Comparison of ENCODE assay signal across 8 cellular contexts in the genomic region with DNA sequence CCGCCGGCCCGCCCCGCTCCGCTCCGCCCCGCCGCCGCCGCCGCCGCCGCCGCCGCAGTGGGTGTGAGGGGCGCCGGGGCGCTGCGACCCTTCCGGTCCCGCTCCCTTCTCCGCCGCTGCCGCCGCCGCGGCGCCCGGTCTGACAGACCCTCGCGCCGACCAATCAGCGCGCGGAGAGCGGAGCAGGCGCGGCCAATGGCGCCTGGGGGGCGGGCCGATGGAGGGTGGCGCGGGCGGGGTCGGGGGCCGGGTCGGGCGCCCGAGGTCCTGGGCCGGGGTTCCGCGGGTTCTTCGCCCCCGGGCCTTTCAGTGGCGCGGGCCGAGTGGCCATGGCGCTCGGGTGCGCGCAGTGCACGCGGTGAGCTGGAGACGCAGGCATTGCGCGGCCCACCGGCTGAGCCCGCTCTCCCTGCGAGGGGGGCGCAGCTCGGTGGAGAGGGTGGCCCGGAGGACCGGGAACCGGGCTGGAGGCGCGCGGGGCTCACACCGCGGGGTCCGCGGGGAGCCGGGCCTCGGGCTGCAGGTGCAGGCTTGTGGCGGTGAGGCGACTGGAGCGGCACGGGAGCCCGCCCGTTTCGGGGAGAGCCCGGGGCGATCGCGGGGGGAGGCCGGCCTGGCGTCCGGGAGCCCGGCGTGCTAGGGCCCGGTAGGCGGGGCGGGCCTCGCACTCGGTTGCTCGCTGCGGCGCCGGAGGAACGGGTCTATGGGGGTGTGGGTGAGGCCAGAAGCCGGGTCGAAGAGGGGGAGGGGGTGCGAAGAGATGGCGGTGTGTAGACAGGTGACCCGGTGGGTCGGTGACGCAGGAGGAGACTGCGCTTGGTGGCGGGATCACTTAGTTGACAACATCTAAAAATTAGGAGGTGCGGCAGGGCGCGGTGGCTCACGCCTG. TPM values are rescaled to one million over a fixed set of nuclear protein-coding genes. Genes with fewer than 3 reads are reported as not detected.
DNase-seq lines count a peak whose midpoint lies in the region; ATAC-seq and TF ChIP-seq lines count a peak whose summit lies in the region.

A gene (minus strand): TSS at position 141 of the 889 bp plus-strand sequence. CDS start 11,522 bp downstream, outside the sequence.

- intact Hi-C loops in T-helper 1 cell treated with Interleukin-12 subunit alpha and Interleukin-12 subunit beta and Interleukin-4 antibody, amounts not matched to agents 30 ng/mL and 1 ng/mL, for 36 hours (cut with micrococcal nuclease) = loop anchor here (2.0 to 5.0 kb wide), 12 partner anchors 203 to 1663 kb away; a partner anchor contains a TSS
- intact Hi-C loops in adrenal gland (cut with DNase I) = loop anchor here (2.0 to 10.0 kb wide), 3 partner anchors 173 to 313 kb away; no protein-coding TSS in a partner anchor
- intact Hi-C loops in left cardiac atrium (cut with DNase I) = loop anchor here in 1 of 2 donors (5.0 kb wide), 1 partner anchor 180 kb away; no protein-coding TSS in a partner anchor
- intact Hi-C loops in prostate gland (cut with DNase I) = loop anchor here (2.0 kb wide), 1 partner anchor 179 kb away; no protein-coding TSS in a partner anchor
- intact Hi-C loops in upper lobe of right lung (cut with DNase I) = loop anchor here (5.0 kb wide), 1 partner anchor 180 kb away; no protein-coding TSS in a partner anchor

- 0 out of 2 replicates have a peak, but pooled peaks cover 3% of the 10 kb centered on the region for H3K4me1 ChIP-seq in HEK293 (ENCODE audit: control insufficient read depth, insufficient read depth, low read length)
- peaks cover 20 to 28% of the 10 kb centered on the region in 2 donors for H3K4me1 ChIP-seq in adrenal gland (replicated peaks in 1 of 2)
- H3K4me1 ChIP-seq in prostate gland (replicated peaks) = peaks cover 4% of the 10 kb centered on the region
- H3K4me1 ChIP-seq in upper lobe of right lung = peaks cover 17% of the 10 kb centered on the region

- CTCF ChIA-PET in HEK293 (lab: Yijun Ruan, JAX) = interaction anchor here (0.6 to 5.6 kb wide), 18 partner anchors 11 to 282 kb away, joined by 3 to 47 read pairs (median 4); a partner anchor contains a TSS

- TF ChIP-seq POLR2A in adrenal gland (IDR thresholded peaks at IDR 0.05) (peak; percentile 28 to 53), prostate gland (IDR thresholded peaks at IDR 0.05) (peak; percentile 37)

- DNase-seq in GM12865 (ENCODE audit: low read depth) (peak; percentile 91), MV-4-11 (lab: John Stamatoyannopoulos, UW) (peak; percentile 61), adrenal gland (peak; percentile 75 to 89 (median 84)), left cardiac atrium (peak; percentile 89), prostate gland (ENCODE audit: low spot score) (peak; percentile 74), upper lobe of right lung (peak; percentile 94)

- ATAC-seq in left cardiac atrium (peak; percentile 91 to 94), upper lobe of right lung (peak; percentile 91)

- H3K27me3 ChIP-seq in adrenal gland = no peaks in the 10 kb centered on the region
- no peaks in the 10 kb centered on the region for H3K27me3 ChIP-seq in prostate gland (replicated peaks; ENCODE audit: insufficient read depth)
- H3K27me3 ChIP-seq in upper lobe of right lung = no peaks in the 10 kb centered on the region

- no peak for TF ChIP-seq CTCF in GM12865 (IDR thresholded peaks at IDR 0.05; ENCODE audit: insufficient read depth, low read depth, low read length, missing control alignments)
- no peak for TF ChIP-seq CTCF in HEK293 (tag by site-specific recombination; IDR thresholded peaks at IDR 0.05)
- TF ChIP-seq CTCF in adrenal gland (IDR thresholded peaks at IDR 0.05) = no peak
- TF ChIP-seq CTCF in prostate gland (IDR thresholded peaks at IDR 0.05) = peak in 1 of 4 experiments; percentile 16
- no peak for TF ChIP-seq CTCF in upper lobe of right lung (IDR thresholded peaks at IDR 0.05)

- POLR2A ChIA-PET in HEK293 (lab: Yijun Ruan, JAX) = interaction anchor here (0.7 to 0.8 kb wide), 2 partner anchors 47 to 226 kb away, joined by 3 to 6 read pairs; no protein-coding TSS in a partner anchor

- peak within 1 kb of the TSS; percentile 89 for H3K27ac ChIP-seq in HEK293 (ENCODE audit: extremely low read depth, low read depth, low read length)
- H3K27ac ChIP-seq in adrenal gland = peak within 1 kb of the TSS; percentile 75 to 91 (median 89)
- peak within 1 kb of the TSS; percentile 91 to 93 for H3K27ac ChIP-seq in prostate gland
- peak within 1 kb of the TSS; percentile 89 for H3K27ac ChIP-seq in upper lobe of right lung

- H3K36me3 ChIP-seq in HEK293 (ENCODE audit: control insufficient read depth in 2 of 2, insufficient read depth in 1 of 2, low read length in 2 of 2) (peaks cover 4 to 14% of the 10 kb centered on the region in 2 experiments; a peak in 2 of 3 replicates), adrenal gland (replicated peaks in 1 of 2) (no peaks in the 10 kb centered on the region), prostate gland (no peaks in the 10 kb centered on the region), upper lobe of right lung (no peaks in the 10 kb centered on the region)

- WGBS in adrenal gland, 4 donors = 0 to 4% (median 2%) methylated on average over 6 to 120 of the region's 122 CpGs
- WGBS in prostate gland = 1% methylated on average over 56 of the region's 122 CpGs

- no peaks in the 10 kb centered on the region for H3K9me3 ChIP-seq in HEK293 (ENCODE audit: control insufficient read depth, insufficient read depth, low read depth, low read length)
- no peaks in the 10 kb centered on the region for H3K9me3 ChIP-seq in adrenal gland (replicated peaks in 1 of 3)
- no peaks in the 10 kb centered on the region for H3K9me3 ChIP-seq in prostate gland
- H3K9me3 ChIP-seq in upper lobe of right lung = no peaks in the 10 kb centered on the region

- H3K4me3 ChIP-seq in GM12865 (ENCODE audit: low read depth, low read length) = peak within 1 kb of the TSS; percentile 83
- peak within 1 kb of the TSS; percentile 90 for H3K4me3 ChIP-seq in HEK293 (ENCODE audit: low read depth, low read length)
- peak within 1 kb of the TSS in 3 of 4 donors; percentile 65 to 93 (median 91) for H3K4me3 ChIP-seq in adrenal gland
- H3K4me3 ChIP-seq in prostate gland = peak within 1 kb of the TSS; percentile 89 to 98
- H3K4me3 ChIP-seq in upper lobe of right lung = peak within 1 kb of the TSS; percentile 99

TF ChIP-seq in HEK293, 187 proteins besides CTCF, POLR2A, EP300 and RAD21 (continues in another document):
- TF ChIP-seq, protein P1, sequence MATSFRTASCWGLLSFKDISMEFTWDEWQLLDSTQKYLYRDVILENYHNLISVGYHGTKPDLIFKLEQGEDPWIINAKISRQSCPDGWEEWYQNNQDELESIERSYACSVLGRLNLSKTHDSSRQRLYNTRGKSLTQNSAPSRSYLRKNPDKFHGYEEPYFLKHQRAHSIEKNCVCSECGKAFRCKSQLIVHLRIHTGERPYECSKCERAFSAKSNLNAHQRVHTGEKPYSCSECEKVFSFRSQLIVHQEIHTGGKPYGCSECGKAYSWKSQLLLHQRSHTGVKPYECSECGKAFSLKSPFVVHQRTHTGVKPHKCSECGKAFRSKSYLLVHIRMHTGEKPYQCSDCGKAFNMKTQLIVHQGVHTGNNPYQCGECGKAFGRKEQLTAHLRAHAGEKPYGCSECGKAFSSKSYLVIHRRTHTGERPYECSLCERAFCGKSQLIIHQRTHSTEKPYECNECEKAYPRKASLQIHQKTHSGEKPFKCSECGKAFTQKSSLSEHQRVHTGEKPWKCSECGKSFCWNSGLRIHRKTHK (tag by site-specific recombination; IDR thresholded peaks at IDR 0.05) = no peak
- TF ChIP-seq ZNF426 (tag by site-specific recombination; IDR thresholded peaks at IDR 0.05) (no peak), ZFHX2 (tag by site-specific recombination; conservative IDR thresholded peaks at IDR 0.05) (peak; percentile 46; the same call in 1 of the 2 replicates), ZNF157 (tag by site-specific recombination; IDR thresholded peaks at IDR 0.05) (no peak), GLI2 (tag by site-specific recombination; IDR thresholded peaks at IDR 0.05; ENCODE audit: borderline replicate concordance, low read depth) (no peak), ZNF121 (tag by site-specific recombination; IDR thresholded peaks at IDR 0.05) (no peak)
- TF ChIP-seq, protein P2, sequence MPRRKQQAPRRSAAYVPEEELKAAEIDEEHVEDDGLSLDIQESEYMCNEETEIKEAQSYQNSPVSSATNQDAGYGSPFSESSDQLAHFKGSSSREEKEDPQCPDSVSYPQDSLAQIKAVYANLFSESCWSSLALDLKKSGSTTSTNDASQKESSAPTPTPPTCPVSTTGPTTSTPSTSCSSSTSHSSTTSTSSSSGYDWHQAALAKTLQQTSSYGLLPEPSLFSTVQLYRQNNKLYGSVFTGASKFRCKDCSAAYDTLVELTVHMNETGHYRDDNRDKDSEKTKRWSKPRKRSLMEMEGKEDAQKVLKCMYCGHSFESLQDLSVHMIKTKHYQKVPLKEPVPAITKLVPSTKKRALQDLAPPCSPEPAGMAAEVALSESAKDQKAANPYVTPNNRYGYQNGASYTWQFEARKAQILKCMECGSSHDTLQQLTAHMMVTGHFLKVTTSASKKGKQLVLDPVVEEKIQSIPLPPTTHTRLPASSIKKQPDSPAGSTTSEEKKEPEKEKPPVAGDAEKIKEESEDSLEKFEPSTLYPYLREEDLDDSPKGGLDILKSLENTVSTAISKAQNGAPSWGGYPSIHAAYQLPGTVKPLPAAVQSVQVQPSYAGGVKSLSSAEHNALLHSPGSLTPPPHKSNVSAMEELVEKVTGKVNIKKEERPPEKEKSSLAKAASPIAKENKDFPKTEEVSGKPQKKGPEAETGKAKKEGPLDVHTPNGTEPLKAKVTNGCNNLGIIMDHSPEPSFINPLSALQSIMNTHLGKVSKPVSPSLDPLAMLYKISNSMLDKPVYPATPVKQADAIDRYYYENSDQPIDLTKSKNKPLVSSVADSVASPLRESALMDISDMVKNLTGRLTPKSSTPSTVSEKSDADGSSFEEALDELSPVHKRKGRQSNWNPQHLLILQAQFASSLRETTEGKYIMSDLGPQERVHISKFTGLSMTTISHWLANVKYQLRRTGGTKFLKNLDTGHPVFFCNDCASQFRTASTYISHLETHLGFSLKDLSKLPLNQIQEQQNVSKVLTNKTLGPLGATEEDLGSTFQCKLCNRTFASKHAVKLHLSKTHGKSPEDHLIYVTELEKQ (tag by site-specific recombination; IDR thresholded peaks at IDR 0.05; ENCODE audit: borderline replicate concordance) = no peak
- TF ChIP-seq, protein P3, sequence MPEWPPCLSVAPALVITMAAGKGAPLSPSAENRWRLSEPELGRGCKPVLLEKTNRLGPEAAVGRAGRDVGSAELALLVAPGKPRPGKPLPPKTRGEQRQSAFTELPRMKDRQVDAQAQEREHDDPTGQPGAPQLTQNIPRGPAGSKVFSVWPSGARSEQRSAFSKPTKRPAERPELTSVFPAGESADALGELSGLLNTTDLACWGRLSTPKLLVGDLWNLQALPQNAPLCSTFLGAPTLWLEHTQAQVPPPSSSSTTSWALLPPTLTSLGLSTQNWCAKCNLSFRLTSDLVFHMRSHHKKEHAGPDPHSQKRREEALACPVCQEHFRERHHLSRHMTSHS (tag by site-specific recombination; IDR thresholded peaks at IDR 0.05) = no peak

RNA-seq across cellular contexts. Expression of the gene that starts here (rescaled TPM):
- total RNA-seq in T-helper 1 cell treated with Interleukin-12 subunit alpha and Interleukin-12 subunit beta and Interleukin-4 antibody, amounts not matched to agents 30 ng/mL and 1 ng/mL, for 36 hours = 40.1 and 41.6 TPM in 2 replicates
- total RNA-seq in adrenal gland (10 to 100 TPM; 20.7 to 54.0 (median 37.0) TPM), left cardiac atrium (10 to 100 TPM; 33.8 to 38.8 TPM), prostate gland (10 to 100 TPM; 28.8 to 38.5 TPM), upper lobe of right lung (39.5 TPM)
- polyA plus RNA-seq in adrenal gland = 10 to 100 TPM; 11.9 to 66.6 (median 13.7) TPM

Comparison
In these comparisons a context has a peak if more than half of its experiments do, and no peak if none do; other contexts are left out.
1. Peak in every context shown above with its lines: DNase-seq, ATAC-seq, H3K4me3 ChIP-seq and H3K27ac ChIP-seq.